Comparison of ENCODE assay signal across 19 cellular contexts in the genomic region with DNA sequence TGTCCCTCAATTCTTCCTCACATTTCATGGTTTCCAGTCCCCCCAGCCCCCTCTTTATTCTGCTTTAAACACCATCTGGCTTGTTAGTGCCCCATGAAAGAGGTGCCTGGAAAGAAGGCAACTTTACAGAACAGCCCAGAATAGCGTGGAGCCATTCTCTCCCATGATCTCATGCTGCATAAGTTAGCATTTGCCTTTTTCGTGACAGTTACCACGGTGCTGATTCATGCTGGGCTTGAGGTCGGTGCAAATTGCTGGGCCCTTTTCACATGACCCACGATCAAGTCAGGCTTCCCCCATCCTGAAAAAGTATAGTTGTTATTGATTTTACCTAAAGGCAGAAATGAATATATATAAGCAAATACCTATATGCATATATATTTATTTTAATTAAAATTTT. TPM values are rescaled to one million over a fixed set of nuclear protein-coding genes. Genes with fewer than 3 reads are reported as not detected.
A peak's percentile ranks its signal among the peaks of the same experiment; 100 is the strongest.
DNase-seq lines count a peak whose midpoint lies in the region; ATAC-seq and TF ChIP-seq lines count a peak whose summit lies in the region.
"Had no signal": no experiment of that assay in that cellular context is flagged by ENCODE, and none has a peak within 500 bp of the region (broad histone marks: within the 10 kb centered on the region; RNA-seq: fewer than 3 reads in every experiment).

No MANE protein-coding gene starts in this region.

- peaks cover 0 to 44% of the 10 kb centered on the region in 2 donors for H3K36me3 ChIP-seq in gastrocnemius medialis
- H3K36me3 ChIP-seq in body of pancreas (replicated peaks in 1 of 2; ENCODE audit: insufficient read depth in 1 of 2, low read depth in 2 of 2): peaks cover 7 to 11% of the 10 kb centered on the region in 2 donors
- H3K36me3 ChIP-seq: WERI-Rb-1 had no signal

- TF ChIP-seq CTCF in NB4 (IDR thresholded peaks at IDR 0.05; ENCODE audit: low read depth, low read length): no peak
- TF ChIP-seq CTCF in chondrocyte (IDR thresholded peaks at IDR 0.05): no peak
- no peak for TF ChIP-seq CTCF in gastrocnemius medialis (IDR thresholded peaks at IDR 0.05 in 4 of 5, conservative IDR thresholded peaks at IDR 0.05 in 1 of 5)
- TF ChIP-seq CTCF in body of pancreas (IDR thresholded peaks at IDR 0.05): no peak

- ATAC-seq in gastrocnemius medialis (peak in 1 of 2 donors; percentile 29), HG03378 (IDR thresholded peaks at IDR 0.05; ENCODE audit: unreplicated experiment) (no peak), body of pancreas (no peak)
- ATAC-seq: GM23338 had no signal

- H3K4me1 Mint-ChIP-seq in T-helper 1 cell treated with Interleukin-12 subunit alpha and Interleukin-12 subunit beta and Interleukin-4 antibody, amounts not matched to agents 30 μg/mL and 1 μg/mL, for 36 hours (ENCODE audit: low read depth): peaks cover 14% of the 10 kb centered on the region
- peaks cover 24% of the 10 kb centered on the region for H3K4me1 Mint-ChIP-seq in chondrocyte (ENCODE audit: low read depth)

- in situ Hi-C loops in gastrocnemius medialis (cut with MboI; ENCODE audit: low sequenced_read_pairs in 4 of 4): no loop called here

- no peaks in the 10 kb centered on the region for H3K9me3 Mint-ChIP-seq in T-helper 1 cell treated with Interleukin-12 subunit alpha and Interleukin-12 subunit beta and Interleukin-4 antibody, amounts not matched to agents 30 μg/mL and 1 μg/mL, for 36 hours
- H3K9me3 Mint-ChIP-seq in chondrocyte (ENCODE audit: low read depth): no peaks in the 10 kb centered on the region
- H3K9me3 Mint-ChIP-seq: CD8-positive, alpha-beta memory T cell; nephron had no signal

- H3K27ac Mint-ChIP-seq in T-helper 1 cell treated with Interleukin-12 subunit alpha and Interleukin-12 subunit beta and Interleukin-4 antibody, amounts not matched to agents 30 μg/mL and 1 μg/mL, for 36 hours: peak overlapping the region; percentile 41
- peak overlapping the region; percentile 74 for H3K27ac Mint-ChIP-seq in chondrocyte (ENCODE audit: unreplicated experiment)
- H3K27ac Mint-ChIP-seq: GM23338, nephron had no signal

- no peaks in the 10 kb centered on the region for H3K9me3 ChIP-seq in gastrocnemius medialis
- no peaks in the 10 kb centered on the region for H3K9me3 ChIP-seq in body of pancreas
- H3K9me3 ChIP-seq: right atrium auricular region, tibial nerve had no signal

- no peaks in the 10 kb centered on the region for H3K27me3 Mint-ChIP-seq in T-helper 1 cell treated with Interleukin-12 subunit alpha and Interleukin-12 subunit beta and Interleukin-4 antibody, amounts not matched to agents 30 μg/mL and 1 μg/mL, for 36 hours (ENCODE audit: low read depth)
- no peaks in the 10 kb centered on the region for H3K27me3 Mint-ChIP-seq in chondrocyte (ENCODE audit: low read depth)
- H3K27me3 Mint-ChIP-seq: CD8-positive, alpha-beta memory T cell had no signal

- H3K4me3 Mint-ChIP-seq in T-helper 1 cell treated with Interleukin-12 subunit alpha and Interleukin-12 subunit beta and Interleukin-4 antibody, amounts not matched to agents 30 μg/mL and 1 μg/mL, for 36 hours: no peak overlapping the region
- no peak overlapping the region for H3K4me3 Mint-ChIP-seq in chondrocyte (ENCODE audit: unreplicated experiment)
- H3K4me3 Mint-ChIP-seq: CD8-positive, alpha-beta memory T cell; GM23338; nephron had no signal

- H3K27ac ChIP-seq in gastrocnemius medialis (peak overlapping the region in 3 of 4 donors; percentile 4 to 53 (median 38)), body of pancreas (no peak overlapping the region)
- H3K27ac ChIP-seq: 22Rv1, coronary artery, right atrium auricular region, tibial nerve, WERI-Rb-1 had no signal

- TF ChIP-seq POLR2A in NB4 (IDR thresholded peaks at IDR 0.05; ENCODE audit: extremely low read depth, insufficient read length): no peak
- no peak for TF ChIP-seq POLR2A in gastrocnemius medialis (IDR thresholded peaks at IDR 0.05)
- TF ChIP-seq POLR2A in body of pancreas (IDR thresholded peaks at IDR 0.05): no peak

- DNase-seq in T-helper 1 cell (no peak), NB4 (ENCODE audit: low read depth) (peak; percentile 40), chondrocyte (ENCODE audit: low spot score) (no peak), gastrocnemius medialis (no peak), body of pancreas (no peak)
- no peak for DNase-seq in activated CD4-positive, CD25-positive, alpha-beta regulatory T cell treated with anti-CD3 and anti-CD28 coated beads, Interleukin-2, amount 50 U/mL, for 72 hours
- DNase-seq: CD8-positive, alpha-beta memory T cell; NCI-H1436; stimulated activated CD4-positive, alpha-beta T cell treated with anti-CD3 and anti-CD28 coated beads, Interleukin-2, amount 100 ng/mL, for 24 hours; stimulated activated CD8-positive, alpha-beta memory T cell treated with anti-CD3 and anti-CD28 coated beads, Interleukin-4, amount 100 ng/mL, for 48 hours; WERI-Rb-1 had no signal

- no peak overlapping the region for H3K4me3 ChIP-seq in NB4 (ENCODE audit: low read depth, low read length)
- no peak overlapping the region for H3K4me3 ChIP-seq in gastrocnemius medialis
- H3K4me3 ChIP-seq in body of pancreas: no peak overlapping the region
- H3K4me3 ChIP-seq: coronary artery, GM23338, right atrium auricular region, tibial nerve had no signal

- intact Hi-C loops in gastrocnemius medialis (cut with DNase I; ENCODE audit: low total_unique reads): no loop called here
- intact Hi-C loops in body of pancreas (cut with DNase I): no loop called here

- peaks cover 32% of the 10 kb centered on the region for H3K36me3 Mint-ChIP-seq in T-helper 1 cell treated with Interleukin-12 subunit alpha and Interleukin-12 subunit beta and Interleukin-4 antibody, amounts not matched to agents 30 μg/mL and 1 μg/mL, for 36 hours (ENCODE audit: low read depth)
- peaks cover 3% of the 10 kb centered on the region for H3K36me3 Mint-ChIP-seq in chondrocyte (ENCODE audit: low read depth)

- 71 to 86% methylated on average over 5 of the region's 5 CpGs for WGBS in body of pancreas, 2 donors

- H3K27me3 ChIP-seq in gastrocnemius medialis: no peaks in the 10 kb centered on the region
- H3K27me3 ChIP-seq in body of pancreas: no peaks in the 10 kb centered on the region
- H3K27me3 ChIP-seq: right atrium auricular region, tibial nerve had no signal

- H3K4me1 ChIP-seq in gastrocnemius medialis (peaks cover 18 to 27% of the 10 kb centered on the region in 2 donors), body of pancreas (peaks cover 4% of the 10 kb centered on the region)

RNA-seq across cellular contexts. Expression of gene SQOR, which starts 29.6 kb away (rescaled TPM):
- total RNA-seq in chondrocyte (8.9 to 10.9 TPM (median 10.5 TPM) in 3 replicates), gastrocnemius medialis (100 to 1,000 TPM; 140 to 194 (median 164) TPM), body of pancreas (10 to 100 TPM; 15.8 to 41.8 TPM)
- total RNA-seq: GM23338 had no signal

Comparison
In these comparisons a context has a peak if more than half of its experiments do, and no peak if none do; other contexts are left out.
1. H3K27ac ChIP-seq: peak in gastrocnemius medialis (3 of 4); none in body of pancreas (0 of 4).